Comparison of ENCODE assay signal across 8 cellular contexts in genomic region chr1:183807549-183808168, GRCh38.
DNase-seq lines count a peak whose midpoint lies in the region; ATAC-seq and TF ChIP-seq lines count a peak whose summit lies in the region.

No MANE protein-coding gene starts in this region.

- no peaks in the 10 kb centered on the region for H3K27me3 ChIP-seq in muscle layer of duodenum (ENCODE audit: low read depth, low read length)

- DNase-seq in astrocyte of the hippocampus (ENCODE audit: low read depth, low spot score), result peak; percentile 41
- no peak for DNase-seq in DMS153 (lab: John Stamatoyannopoulos, UW)
- DNase-seq in NCI-H128 (lab: John Stamatoyannopoulos, UW; ENCODE audit: unreplicated experiment), result no peak
- DNase-seq in HEK293T (ENCODE audit: extremely low spot score), result no peak
- no peak for DNase-seq in DMS 273 treated with DMSO at 0.1 percent for 48 hours (lab: John Stamatoyannopoulos, UW)

- H3K27ac ChIP-seq in muscle layer of duodenum (ENCODE audit: low read length), result peak overlapping the region; percentile 74

- peaks cover 0 to 4% of the 10 kb centered on the region in 2 donors for H3K36me3 ChIP-seq in muscle layer of duodenum (ENCODE audit: control insufficient read depth in 1 of 2, insufficient read depth in 2 of 2, low read length in 2 of 2)

- ATAC-seq in GM18870 (IDR thresholded peaks at IDR 0.05; ENCODE audit: unreplicated experiment), result peak; percentile 67
- ATAC-seq in HG02938 (IDR thresholded peaks at IDR 0.05; ENCODE audit: unreplicated experiment), result peak; percentile 80

- POLR2A ChIA-PET in HEK293T (lab: Yijun Ruan, JAX), result no interaction called here

- CTCF ChIA-PET in HEK293T (lab: Yijun Ruan, JAX), result interaction anchor here (0.6 kb wide), 1 partner anchor 9 kb away, joined by 3 read pairs; no protein-coding TSS in a partner anchor

- H3K4me1 ChIP-seq in muscle layer of duodenum (ENCODE audit: control insufficient read depth in 1 of 2, insufficient read depth in 2 of 2, low read length in 2 of 2), result peaks cover 4 to 34% of the 10 kb centered on the region in 2 donors

- H3K4me3 ChIP-seq in muscle layer of duodenum (ENCODE audit: low read depth in 1 of 2, low read length in 2 of 2), result peak overlapping the region; percentile 70 to 78

- H3K9me3 ChIP-seq in muscle layer of duodenum (ENCODE audit: control insufficient read depth in 1 of 2, low read length in 2 of 2), result no peaks in the 10 kb centered on the region

TF ChIP-seq in HEK293T, 16 proteins besides CTCF, POLR2A, EP300 and RAD21:
- no peak for TF ChIP-seq LEF1 (IDR thresholded peaks at IDR 0.05; ENCODE audit: borderline replicate concordance)
- TF ChIP-seq L3MBTL2 (conservative IDR thresholded peaks at IDR 0.05), result no peak
- no peak for TF ChIP-seq FOXK2 (IDR thresholded peaks at IDR 0.05)
- TF ChIP-seq FOXA1 (IDR thresholded peaks at IDR 0.05), result no peak
- TF ChIP-seq CTBP1 (IDR thresholded peaks at IDR 0.05; ENCODE audit: borderline replicate concordance), result no peak
- TF ChIP-seq FOXM1 (IDR thresholded peaks at IDR 0.05; ENCODE audit: borderline replicate concordance), result no peak
- TF ChIP-seq TARDBP (IDR thresholded peaks at IDR 0.05), result no peak
- no peak for TF ChIP-seq SP1 (IDR thresholded peaks at IDR 0.05)
- TF ChIP-seq NFRKB (IDR thresholded peaks at IDR 0.05), result no peak
- no peak for TF ChIP-seq PKNOX1 (IDR thresholded peaks at IDR 0.05)
- no peak for TF ChIP-seq ELF4 (IDR thresholded peaks at IDR 0.05)
- TF ChIP-seq HDGF (IDR thresholded peaks at IDR 0.05; ENCODE audit: borderline replicate concordance), result no peak
